32 cellular contexts compared by ENCODE assay signal in the genomic region with DNA sequence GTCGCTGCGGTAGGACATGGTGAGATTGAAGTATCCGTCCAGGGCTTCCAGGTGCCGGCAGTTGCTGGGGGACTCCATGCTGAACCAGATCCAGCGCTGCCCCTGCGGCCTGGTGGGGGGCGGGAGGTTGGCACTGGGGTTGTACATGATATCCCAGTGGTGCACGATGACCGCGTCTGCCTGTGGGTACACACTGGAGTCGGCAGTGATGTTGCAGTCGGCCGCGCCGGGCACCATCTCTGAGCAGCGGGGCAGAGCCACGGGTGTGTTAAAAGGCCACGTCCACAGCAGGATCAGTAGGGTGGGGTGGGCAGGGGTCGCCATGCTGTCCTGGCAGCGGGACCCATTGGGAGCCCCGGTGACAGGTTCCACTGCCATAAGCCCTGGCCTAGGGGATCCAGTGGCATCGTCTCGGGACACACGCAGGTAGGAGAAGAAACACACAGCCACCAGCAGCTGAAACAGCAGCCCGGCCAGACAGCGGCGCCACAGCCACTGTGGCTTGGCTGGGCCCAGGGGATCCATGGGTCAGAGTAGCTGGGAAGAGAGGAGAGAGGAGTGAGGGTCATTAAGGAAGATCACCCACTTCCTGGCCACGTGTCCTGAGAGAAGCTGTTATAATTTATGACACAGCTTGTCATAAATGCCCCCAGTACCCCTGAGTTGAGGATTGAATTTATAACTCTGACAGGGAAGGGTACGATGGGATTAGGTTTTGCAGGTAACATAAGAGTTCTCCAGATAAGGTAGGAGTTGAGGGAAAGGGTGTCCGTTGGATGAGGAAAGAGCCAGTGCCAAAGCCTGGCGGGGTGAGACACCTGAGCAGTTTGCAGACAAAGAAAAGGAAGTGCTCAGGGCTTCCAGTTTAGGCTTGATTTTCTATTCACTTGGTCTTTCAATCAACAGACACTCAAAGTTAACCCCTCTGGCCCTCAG. TPM values are rescaled to one million over a fixed set of nuclear protein-coding genes. Genes with fewer than 3 reads are reported as not detected.
"Had no signal": no experiment of that assay in that cellular context is flagged by ENCODE, and none has a peak within 500 bp of the region (broad histone marks: within the 10 kb centered on the region; RNA-seq: fewer than 3 reads in every experiment).

No MANE protein-coding gene starts in this region.

- DNase-seq: activated CD4-positive, alpha-beta T cell treated with anti-CD3 and anti-CD28 coated beads, Interleukin-2, amount 50 U/mL, for 4 hours; activated CD8-positive, alpha-beta memory T cell treated with anti-CD3 and anti-CD28 coated beads for 24 hours; activated CD8-positive, alpha-beta memory T cell treated with anti-CD3 and anti-CD28 coated beads, Interleukin-2, amount 50 U/mL, for 4 hours; activated naive CD4-positive, alpha-beta T cell treated with anti-CD3 and anti-CD28 coated beads, Interleukin-2, amount 10 ng/mL, durations not matched to agents 7 days and 5 days; activated naive CD8-positive, alpha-beta T cell treated with anti-CD3 and anti-CD28 coated beads, Interleukin-2, amount 50 U/mL, for 24 hours; activated T-cell treated with anti-CD3 and anti-CD28 coated beads, Interleukin-2, amount 50 U/mL, for 24 hours; anterior cingulate cortex; body of pancreas; cortex of kidney; endodermal cell; esophagus squamous epithelium; gastrocnemius medialis; hippocampal formation; left ventricle myocardium superior; mammary epithelial cell; midbrain; natural killer cell; occipital lobe; posterior cingulate gyrus; sigmoid colon; stimulated activated CD4-positive, alpha-beta T cell treated with anti-CD3 and anti-CD28 coated beads, Interleukin-15, amount 100 ng/mL, for 24 hours; stimulated activated CD8-positive, alpha-beta memory T cell treated with anti-CD3 and anti-CD28 coated beads, Interleukin-4, amount 100 ng/mL, for 48 hours; T1000; tibial artery had no signal

- H3K9me3 ChIP-seq: body of pancreas, esophagus squamous epithelium, gastrocnemius medialis, sigmoid colon, tibial artery had no signal

- H3K27me3 ChIP-seq: body of pancreas, cardiac muscle cell, gastrocnemius medialis, sigmoid colon had no signal

- H3K4me1 ChIP-seq: body of pancreas, gastrocnemius medialis, tibial artery had no signal

- H3K4me2 ChIP-seq: smooth muscle cell had no signal

- H3K36me3 ChIP-seq: cardiac muscle cell, esophagus squamous epithelium, gastrocnemius medialis, sigmoid colon, tibial artery had no signal

- H3K4me3 ChIP-seq: body of pancreas, cardiac muscle cell, esophagus squamous epithelium, gastrocnemius medialis, sigmoid colon, smooth muscle cell, tibial artery had no signal

- H3K4me1 Mint-ChIP-seq: activated naive CD4-positive, alpha-beta T cell treated with anti-CD3 and anti-CD28 coated beads, Interleukin-2, amount 10 ng/mL, durations not matched to agents 7 days and 5 days; activated naive CD8-positive, alpha-beta T cell treated with anti-CD3 and anti-CD28 coated beads, Interleukin-2, amount 50 U/mL, for 24 hours; endodermal cell; WTC11 had no signal

- H3K27ac ChIP-seq: body of pancreas, cardiac muscle cell, gastrocnemius medialis, sigmoid colon, tibial artery had no signal

- H3K27ac Mint-ChIP-seq: activated naive CD4-positive, alpha-beta T cell treated with anti-CD3 and anti-CD28 coated beads, Interleukin-2, amount 10 ng/mL, durations not matched to agents 7 days and 5 days; activated naive CD8-positive, alpha-beta T cell treated with anti-CD3 and anti-CD28 coated beads, Interleukin-2, amount 50 U/mL, for 24 hours; activated T-cell treated with anti-CD3 and anti-CD28 coated beads, Interleukin-2, amount 50 U/mL, for 24 hours; endodermal cell; stimulated activated naive CD8-positive, alpha-beta T cell treated with anti-CD3 and anti-CD28 coated beads, Interleukin-15, Interleukin-2, amounts not matched to agents 100 ng/mL and 50 ng/mL, for 24 hours; T-helper 1 cell treated with Interleukin-12 subunit alpha and Interleukin-12 subunit beta and Interleukin-4 antibody, amounts not matched to agents 30 μg/mL and 1 μg/mL, for 36 hours; WTC11 had no signal

- H3K4me3 Mint-ChIP-seq: activated naive CD4-positive, alpha-beta T cell treated with anti-CD3 and anti-CD28 coated beads, Interleukin-2, amount 10 ng/mL, durations not matched to agents 7 days and 5 days; activated naive CD8-positive, alpha-beta T cell treated with anti-CD3 and anti-CD28 coated beads, Interleukin-2, amount 50 U/mL, for 24 hours; activated T-cell treated with anti-CD3 and anti-CD28 coated beads, Interleukin-2, amount 50 U/mL, for 24 hours; endodermal cell; natural killer cell; stimulated activated naive CD8-positive, alpha-beta T cell treated with anti-CD3 and anti-CD28 coated beads, Interleukin-15, Interleukin-2, amounts not matched to agents 100 ng/mL and 50 ng/mL, for 24 hours; T-helper 1 cell treated with Interleukin-12 subunit alpha and Interleukin-12 subunit beta and Interleukin-4 antibody, amounts not matched to agents 30 μg/mL and 1 μg/mL, for 36 hours; WTC11 had no signal

- H3K27me3 Mint-ChIP-seq: activated naive CD4-positive, alpha-beta T cell treated with anti-CD3 and anti-CD28 coated beads, Interleukin-2, amount 10 ng/mL, durations not matched to agents 7 days and 5 days; activated T-cell treated with anti-CD3 and anti-CD28 coated beads, Interleukin-2, amount 50 U/mL, for 24 hours; stimulated activated naive CD8-positive, alpha-beta T cell treated with anti-CD3 and anti-CD28 coated beads, Interleukin-15, Interleukin-2, amounts not matched to agents 100 ng/mL and 50 ng/mL, for 24 hours had no signal

- H3K36me3 Mint-ChIP-seq: activated naive CD4-positive, alpha-beta T cell treated with anti-CD3 and anti-CD28 coated beads, Interleukin-2, amount 10 ng/mL, durations not matched to agents 7 days and 5 days; natural killer cell; WTC11 had no signal

- ATAC-seq: activated naive CD8-positive, alpha-beta T cell treated with anti-CD3 and anti-CD28 coated beads, Interleukin-2, amount 50 U/mL, for 24 hours; body of pancreas; gastrocnemius medialis; left ventricle myocardium superior; natural killer cell; WTC11 had no signal

- H3K9me3 Mint-ChIP-seq: activated naive CD4-positive, alpha-beta T cell treated with anti-CD3 and anti-CD28 coated beads, Interleukin-2, amount 10 ng/mL, durations not matched to agents 7 days and 5 days; activated naive CD8-positive, alpha-beta T cell treated with anti-CD3 and anti-CD28 coated beads, Interleukin-2, amount 50 U/mL, for 24 hours; activated T-cell treated with anti-CD3 and anti-CD28 coated beads, Interleukin-2, amount 50 U/mL, for 24 hours; endodermal cell; natural killer cell; stimulated activated naive CD8-positive, alpha-beta T cell treated with anti-CD3 and anti-CD28 coated beads, Interleukin-15, Interleukin-2, amounts not matched to agents 100 ng/mL and 50 ng/mL, for 24 hours; T-helper 1 cell treated with Interleukin-12 subunit alpha and Interleukin-12 subunit beta and Interleukin-4 antibody, amounts not matched to agents 30 μg/mL and 1 μg/mL, for 36 hours; WTC11 had no signal

RNA-seq across cellular contexts. Expression of gene FUT5, which starts 2.9 kb away (rescaled TPM):
- total RNA-seq: body of pancreas, cerebellum, esophagus squamous epithelium, gastrocnemius medialis, left ventricle myocardium superior, mammary epithelial cell, occipital lobe, renal cortical epithelial cell, sigmoid colon, smooth muscle cell, ureter had no signal
- polyA plus RNA-seq: cardiac muscle cell, mammary epithelial cell, sigmoid colon, smooth muscle cell had no signal

RNA-seq across cellular contexts. Expression of gene FUT3, which starts 16.2 kb away (rescaled TPM):
- total RNA-seq: left ventricle myocardium superior, natural killer cell, occipital lobe had no signal
- polyA plus RNA-seq: cardiac muscle cell had no signal

RNA-seq across cellular contexts. Expression of gene FUT6, which starts 28.0 kb away (rescaled TPM):
- total RNA-seq: cardiac muscle cell, cerebellum, endodermal cell, left ventricle myocardium superior, occipital lobe, sigmoid colon, smooth muscle cell, WTC11 had no signal
- polyA plus RNA-seq: cardiac muscle cell, mammary epithelial cell, smooth muscle cell had no signal
